13 cellular contexts compared by ENCODE assay signal in genomic region chr9:75927351-75927750, GRCh38. TPM values are rescaled to one million over a fixed set of nuclear protein-coding genes. Genes with fewer than 3 reads are reported as not detected.
DNase-seq lines count a peak whose midpoint lies in the region; ATAC-seq and TF ChIP-seq lines count a peak whose summit lies in the region.
"Had no signal": no experiment of that assay in that cellular context is flagged by ENCODE, and none has a peak within 500 bp of the region (broad histone marks: within the 10 kb centered on the region; RNA-seq: fewer than 3 reads in every experiment).

No MANE protein-coding gene starts in this region.

- H2AFZ ChIP-seq in GM23338 (no peak overlapping the region), hepatocyte (no peak overlapping the region)

- no peaks in the 10 kb centered on the region for H3F3A ChIP-seq in GM23338 (replicated peaks; ENCODE audit: low read depth)

- peaks cover 96% of the 10 kb centered on the region for H3K79me2 ChIP-seq in GM23338 (replicated peaks; ENCODE audit: insufficient read depth)
- peaks cover 88% of the 10 kb centered on the region for H3K79me2 ChIP-seq in hepatocyte

- H3K4me2 ChIP-seq in GM23338 (peak overlapping the region; percentile 67), hepatocyte (no peak overlapping the region)

- no peak for TF ChIP-seq CTCF in GM23338 (conservative IDR thresholded peaks at IDR 0.05; ENCODE audit: low read depth in 2 of 2)
- no peak for TF ChIP-seq CTCF in hepatocyte (IDR thresholded peaks at IDR 0.05; ENCODE audit: poor library complexity)
- TF ChIP-seq CTCF in progenitor cell of endocrine pancreas (IDR thresholded peaks at IDR 0.05; ENCODE audit: unreplicated experiment), result no peak
- no peak for TF ChIP-seq CTCF in chondrocyte (IDR thresholded peaks at IDR 0.05)

- DNase-seq in GM23338 (ENCODE audit: low spot score), result no peak
- no peak for DNase-seq in hepatocyte (ENCODE audit: low spot score)
- no peak for DNase-seq in progenitor cell of endocrine pancreas (ENCODE audit: low spot score, unreplicated experiment)
- DNase-seq in chondrocyte (ENCODE audit: low spot score), result no peak
- no peak for DNase-seq in effector memory CD4-positive, alpha-beta T cell
- no peak for DNase-seq in NCI-H82 treated with DMSO at 0.1 percent for 48 hours (lab: John Stamatoyannopoulos, UW; ENCODE audit: unreplicated experiment)
- DNase-seq in SJCRH30, result no peak
- DNase-seq: C1 segment of cervical spinal cord; CD4-positive, alpha-beta T cell; DND-41; GDM1; IMR-90 had no signal

- H3K9me2 ChIP-seq in GM23338 (ENCODE audit: insufficient read depth) (no peaks in the 10 kb centered on the region), hepatocyte (replicated peaks; ENCODE audit: insufficient read depth) (no peaks in the 10 kb centered on the region)

- H3K4me3 Mint-ChIP-seq in GM23338, result no peak overlapping the region
- no peak overlapping the region for H3K4me3 Mint-ChIP-seq in progenitor cell of endocrine pancreas (ENCODE audit: low read depth)
- H3K4me3 Mint-ChIP-seq in chondrocyte (ENCODE audit: unreplicated experiment), result no peak overlapping the region
- H3K4me3 Mint-ChIP-seq: B cell; CD4-positive, alpha-beta T cell had no signal

- H4K20me1 ChIP-seq in GM23338 (replicated peaks; ENCODE audit: insufficient read depth), result 0 out of 2 replicates have a peak, but pooled peaks cover 5% of the 10 kb centered on the region
- peaks cover 9% of the 10 kb centered on the region for H4K20me1 ChIP-seq in hepatocyte (ENCODE audit: insufficient read depth, poor library complexity, severe bottlenecking)

- H3K4me1 ChIP-seq in GM23338 (ENCODE audit: insufficient read depth), result peaks cover 60% of the 10 kb centered on the region
- peaks cover 22% of the 10 kb centered on the region for H3K4me1 ChIP-seq in hepatocyte (ENCODE audit: insufficient read depth)
- H3K4me1 ChIP-seq in effector memory CD4-positive, alpha-beta T cell (ENCODE audit: control insufficient read depth, insufficient read depth, low read length, poor library complexity, severe bottlenecking), result no peaks in the 10 kb centered on the region
- H3K4me1 ChIP-seq in SJCRH30, result no peaks in the 10 kb centered on the region

- H3K4me1 Mint-ChIP-seq in GM23338, result peaks cover 60% of the 10 kb centered on the region
- H3K4me1 Mint-ChIP-seq in progenitor cell of endocrine pancreas (ENCODE audit: low read depth), result peaks cover 3% of the 10 kb centered on the region
- H3K4me1 Mint-ChIP-seq in chondrocyte (ENCODE audit: low read depth), result peaks cover 17% of the 10 kb centered on the region
- H3K4me1 Mint-ChIP-seq: B cell had no signal

- H3K9me3 Mint-ChIP-seq in GM23338 (peaks cover 4% of the 10 kb centered on the region; the same call in 2 of the 3 replicates), progenitor cell of endocrine pancreas (ENCODE audit: low read depth) (peaks cover 5% of the 10 kb centered on the region), chondrocyte (ENCODE audit: low read depth) (peaks cover 7% of the 10 kb centered on the region)
- H3K9me3 Mint-ChIP-seq: CD4-positive, alpha-beta T cell had no signal

- H3K36me3 Mint-ChIP-seq in GM23338 (ENCODE audit: low read depth) (peaks cover 11% of the 10 kb centered on the region; the same call in 2 of the 3 replicates), progenitor cell of endocrine pancreas (ENCODE audit: insufficient read depth) (no peaks in the 10 kb centered on the region), chondrocyte (ENCODE audit: low read depth) (no peaks in the 10 kb centered on the region)

- no peaks in the 10 kb centered on the region for H3K9me3 ChIP-seq in hepatocyte (ENCODE audit: low read depth)
- H3K9me3 ChIP-seq in effector memory CD4-positive, alpha-beta T cell (ENCODE audit: control insufficient read depth, low read length), result no peaks in the 10 kb centered on the region
- no peaks in the 10 kb centered on the region for H3K9me3 ChIP-seq in SJCRH30 (replicated peaks)

- no peaks in the 10 kb centered on the region for H3K36me3 ChIP-seq in GM23338 (ENCODE audit: insufficient read depth)
- H3K36me3 ChIP-seq in hepatocyte (replicated peaks; ENCODE audit: insufficient read depth, low read depth), result no peaks in the 10 kb centered on the region
- H3K36me3 ChIP-seq in effector memory CD4-positive, alpha-beta T cell (ENCODE audit: control insufficient read depth, insufficient read depth, low read length), result no peaks in the 10 kb centered on the region
- no peaks in the 10 kb centered on the region for H3K36me3 ChIP-seq in SJCRH30

- H3K27me3 ChIP-seq in GM23338 (ENCODE audit: insufficient read depth), result no peaks in the 10 kb centered on the region
- H3K27me3 ChIP-seq in hepatocyte, result no peaks in the 10 kb centered on the region
- H3K27me3 ChIP-seq in effector memory CD4-positive, alpha-beta T cell (replicated peaks; ENCODE audit: control insufficient read depth, insufficient read depth, low read length, poor library complexity, severe bottlenecking), result no peaks in the 10 kb centered on the region
- no peaks in the 10 kb centered on the region for H3K27me3 ChIP-seq in SJCRH30

- H3K27me3 Mint-ChIP-seq in GM23338 (ENCODE audit: insufficient read depth, low read depth, poor library complexity), result no peaks in the 10 kb centered on the region
- H3K27me3 Mint-ChIP-seq in progenitor cell of endocrine pancreas, result no peaks in the 10 kb centered on the region
- H3K27me3 Mint-ChIP-seq in chondrocyte (ENCODE audit: low read depth), result no peaks in the 10 kb centered on the region
- H3K27me3 Mint-ChIP-seq: CD4-positive, alpha-beta T cell had no signal

- H3K27ac Mint-ChIP-seq in GM23338, result no peak overlapping the region
- peak overlapping the region; percentile 46 for H3K27ac Mint-ChIP-seq in progenitor cell of endocrine pancreas
- H3K27ac Mint-ChIP-seq in chondrocyte (ENCODE audit: unreplicated experiment), result no peak overlapping the region
- H3K27ac Mint-ChIP-seq: B cell; CD4-positive, alpha-beta T cell had no signal

- WGBS in hepatocyte (ENCODE audit: low lambda C conversion rate, missing lambda C conversion rate), result 67% methylated on average over 2 of the region's 2 CpGs

- no peak overlapping the region for H3K27ac ChIP-seq in GM23338 (ENCODE audit: low read depth)
- peak overlapping the region; percentile 14 for H3K27ac ChIP-seq in hepatocyte
- no peak overlapping the region for H3K27ac ChIP-seq in effector memory CD4-positive, alpha-beta T cell (ENCODE audit: insufficient read depth, low read length, poor library complexity, severe bottlenecking)
- no peak overlapping the region for H3K27ac ChIP-seq in SJCRH30

- ATAC-seq in GM23338, result no peak

- H3K4me3 ChIP-seq in GM23338 (peak overlapping the region; percentile 19; the same call in 1 of the 2 replicates), hepatocyte (no peak overlapping the region), SJCRH30 (no peak overlapping the region)
- H3K4me3 ChIP-seq in effector memory CD4-positive, alpha-beta T cell (ENCODE audit: insufficient read depth, low read depth, low read length, poor library complexity, severe bottlenecking), result no peak overlapping the region

TF ChIP-seq in GM23338, 12 proteins besides CTCF, POLR2A, EP300 and RAD21:
- no peak for TF ChIP-seq CREB1 (CRISPR knock-in tag; IDR thresholded peaks at IDR 0.05; ENCODE audit: low read depth)
- TF ChIP-seq ETS1 (IDR thresholded peaks at IDR 0.05), result no peak
- TF ChIP-seq NANOG (IDR thresholded peaks at IDR 0.05; ENCODE audit: borderline replicate concordance), result no peak

RNA-seq across cellular contexts. Expression of gene PCSK5, which starts 36.9 kb away (rescaled TPM):
- total RNA-seq in GM23338 (2014; rRNA removed; shearing (Covaris generic)), result 30.8 and 34.8 TPM in 2 replicates
- 12.3 and 15.6 TPM in 2 replicates for polyA plus RNA-seq in GM23338 (2016; fragmentation: Nextera tagmentation; extraction: Ambion mirVana)
- total RNA-seq in hepatocyte, result 67.5 and 71.7 TPM in 2 replicates
- polyA plus RNA-seq in hepatocyte, result 59.1 and 61.0 TPM in 2 replicates
- 7.3 and 9.8 TPM in 2 replicates for total RNA-seq in progenitor cell of endocrine pancreas
- total RNA-seq in chondrocyte, result 8.3 to 75.9 TPM (median 8.9 TPM) in 3 replicates
- total RNA-seq in SJCRH30 (2014; rRNA removed; shearing (Covaris generic)), result 15.1 and 18.6 TPM in 2 replicates
- total RNA-seq: B cell had no signal
